ENCODE assay signal across 18 cellular contexts in genomic region chr19:11948646-11949045, GRCh38.
"Had no signal": no experiment of that assay in that cellular context is flagged by ENCODE, and none has a peak within 500 bp of the region (broad histone marks: within the 10 kb centered on the region; RNA-seq: fewer than 3 reads in every experiment).

No MANE protein-coding gene starts in this region.

- ATAC-seq: activated naive CD4-positive, alpha-beta T cell treated with anti-CD3 and anti-CD28 coated beads, Interleukin-2, amount 50 U/mL, for 72 hours; left ventricle myocardium superior; natural killer cell; pancreas; stimulated activated naive CD8-positive, alpha-beta T cell treated with anti-CD3 and anti-CD28 coated beads, Interleukin-15, Interleukin-2, amounts not matched to agents 100 U/mL and 50 U/mL, for 24 hours had no signal

- H3K27ac ChIP-seq: neutrophil, pancreas, tibial nerve, uterus, WERI-Rb-1 had no signal

- DNase-seq: activated CD4-positive, alpha-beta T cell treated with anti-CD3 and anti-CD28 coated beads for 1 hour; activated CD8-positive, alpha-beta memory T cell treated with anti-CD3 and anti-CD28 coated beads for 24 hours; activated CD8-positive, alpha-beta memory T cell treated with anti-CD3 and anti-CD28 coated beads, Interleukin-2, amount 50 U/mL, for 48 hours; activated gamma-delta T cell treated with Interleukin-2 at 50 U/mL for 16 hours; effector CD8-positive, alpha-beta T cell; left ventricle myocardium superior; natural killer cell; pancreas; stimulated activated CD4-positive, alpha-beta T cell treated with anti-CD3 and anti-CD28 coated beads, Interleukin-12 subunit alpha, Interleukin-12 subunit beta, amount 100 ng/mL, for 4 hours; stimulated activated CD4-positive, alpha-beta T cell treated with anti-CD3 and anti-CD28 coated beads, Interleukin-1b, Interleukin-23, amount 100 ng/mL, for 48 hours; stimulated activated naive CD8-positive, alpha-beta T cell treated with anti-CD3 and anti-CD28 coated beads, Interleukin-15, Interleukin-2, amounts not matched to agents 100 U/mL and 50 U/mL, for 24 hours; uterus; WERI-Rb-1 had no signal

- H3K27me3 Mint-ChIP-seq: dendritic cell treated with granulocyte-macrophage colony-stimulating factor and Interleukin-4, amounts not matched to agents 40 ng/mL and 50 ng/mL, for 4 days; memory B cell had no signal

- H3K4me3 Mint-ChIP-seq: dendritic cell treated with granulocyte-macrophage colony-stimulating factor and Interleukin-4, amounts not matched to agents 40 ng/mL and 50 ng/mL, for 4 days; memory B cell; natural killer cell had no signal

- H3K27me3 ChIP-seq: neutrophil, pancreas, tibial nerve, uterus had no signal

- H3K4me1 ChIP-seq: pancreas, tibial nerve, uterus had no signal

- H3K4me1 Mint-ChIP-seq: memory B cell had no signal

- H3K36me3 ChIP-seq: uterus had no signal

- H3K4me3 ChIP-seq: pancreas, tibial nerve, uterus had no signal

- FAIRE-seq: pancreas had no signal

- H3K27ac Mint-ChIP-seq: dendritic cell treated with granulocyte-macrophage colony-stimulating factor and Interleukin-4, amounts not matched to agents 40 ng/mL and 50 ng/mL, for 4 days; memory B cell had no signal
